In the genomic region with DNA sequence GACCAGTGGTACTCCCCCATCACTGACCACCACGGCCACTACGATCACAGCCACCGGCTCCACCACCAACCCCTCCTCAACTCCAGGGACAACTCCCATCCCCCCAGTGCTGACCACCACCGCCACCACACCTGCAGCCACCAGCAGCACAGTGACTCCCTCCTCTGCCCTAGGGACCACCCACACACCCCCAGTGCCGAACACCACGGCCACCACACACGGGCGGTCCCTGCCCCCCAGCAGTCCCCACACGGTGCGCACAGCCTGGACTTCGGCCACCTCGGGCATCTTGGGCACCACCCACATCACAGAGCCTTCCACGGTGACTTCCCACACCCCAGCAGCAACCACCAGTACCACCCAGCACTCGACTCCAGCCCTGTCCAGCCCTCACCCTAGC, we compare ENCODE assay signal across 3 cellular contexts. TPM values are rescaled to one million over a fixed set of nuclear protein-coding genes. Genes with fewer than 3 reads are reported as not detected.
"Had no signal": no experiment of that assay in that cellular context is flagged by ENCODE, and none has a peak within 500 bp of the region (broad histone marks: within the 10 kb centered on the region; RNA-seq: fewer than 3 reads in every experiment).

No MANE protein-coding gene starts in this region.

RNA-seq across cellular contexts. Expression of a gene that starts 24.2 kb away (rescaled TPM):
- total RNA-seq: LHCN-M2, M059J, MCF 10A had no signal
